Comparison of ENCODE assay signal across 35 cellular contexts in genomic region chr11:84137960-84138359, GRCh38.
"Had no signal": no experiment of that assay in that cellular context is flagged by ENCODE, and none has a peak within 500 bp of the region (broad histone marks: within the 10 kb centered on the region; RNA-seq: fewer than 3 reads in every experiment).

No MANE protein-coding gene starts in this region.

- H3K27me3 Mint-ChIP-seq: activated CD4-positive, alpha-beta memory T cell treated with anti-CD3 and anti-CD28 coated beads for 36 hours; activated CD4-positive, alpha-beta T cell treated with anti-CD3 and anti-CD28 coated beads for 36 hours; brain had no signal

- DNase-seq: activated CD4-positive, alpha-beta memory T cell treated with anti-CD3 and anti-CD28 coated beads for 36 hours; activated CD4-positive, alpha-beta T cell treated with anti-CD3 and anti-CD28 coated beads for 36 hours; activated CD4-positive, alpha-beta T cell treated with anti-CD3 and anti-CD28 coated beads, Interleukin-2, amount 50 U/mL, for 1 hour; activated CD8-positive, alpha-beta memory T cell treated with anti-CD3 and anti-CD28 coated beads, Interleukin-2, amount 50 U/mL, for 4 hours; activated gamma-delta T cell treated with Interleukin-2 at 50 U/mL for 16 hours; activated naive CD4-positive, alpha-beta T cell treated with anti-CD3 and anti-CD28 coated beads for 36 hours; activated T-cell treated with anti-CD3 and anti-CD28 coated beads for 4 hours; activated T-cell treated with anti-CD3 and anti-CD28 coated beads, Interleukin-2, amount 50 U/mL, for 4 hours; adrenal gland; anterior cingulate cortex; central memory CD4-positive, alpha-beta T cell; Karpas-422; NCI-H1048; NCI-H1105 treated with DMSO at 0.1 percent for 48 hours; NCI-H1436; NCI-H1694 treated with DMSO at 0.1 percent for 48 hours; NCI-H2029; NCI-H345; NCI-H510A; NCI-H526; NCI-H748 treated with DMSO at 0.1 percent for 48 hours; NK-92 treated with Interleukin-12 subunit alpha and Interleukin-12 subunit beta, amount 100 ng/mL, for 24 hours; PC-3; Peyer's patch; RPMI8226; SHP77 treated with DMSO at 0.1 percent for 48 hours; SK-N-SH had no signal

- H3K4me3 Mint-ChIP-seq: activated CD4-positive, alpha-beta memory T cell treated with anti-CD3 and anti-CD28 coated beads for 36 hours; activated CD4-positive, alpha-beta T cell treated with anti-CD3 and anti-CD28 coated beads for 36 hours; activated naive CD4-positive, alpha-beta T cell treated with anti-CD3 and anti-CD28 coated beads for 36 hours; activated T-cell treated with anti-CD3 and anti-CD28 coated beads, Interleukin-2, amount 50 U/mL, for 4 hours; activated T-helper 1 cell treated with anti-CD3 and anti-CD28 coated beads, Interleukin-12 subunit alpha, Interleukin-12 subunit beta, Interleukin-2, Interleukin-4 antibody, amounts not matched to agents 30 ng/mL and 10 ng/mL and 1 ng/mL, durations not matched to agents 14 hours and 24 hours and 36 hours; brain; T-helper 1 cell treated with Interleukin-12 subunit alpha and Interleukin-12 subunit beta and Interleukin-4 antibody, amounts not matched to agents 30 μg/mL and 1 μg/mL, for 36 hours; T-helper 2 cell treated with Interferon-gamma antibody and Interleukin-4, amounts not matched to agents 5 μg/mL and 100 μg/mL, for 36 hours; WTC11 had no signal

- H3K36me3 Mint-ChIP-seq: activated CD4-positive, alpha-beta memory T cell treated with anti-CD3 and anti-CD28 coated beads for 36 hours; brain; WTC11 had no signal

- H3K27ac ChIP-seq: adrenal gland, Peyer's patch, SJSA1 had no signal

- H3K27ac Mint-ChIP-seq: activated CD4-positive, alpha-beta memory T cell treated with anti-CD3 and anti-CD28 coated beads for 36 hours; activated CD4-positive, alpha-beta T cell treated with anti-CD3 and anti-CD28 coated beads for 36 hours; activated naive CD4-positive, alpha-beta T cell treated with anti-CD3 and anti-CD28 coated beads for 36 hours; activated naive CD4-positive, alpha-beta T cell treated with anti-CD3 and anti-CD28 coated beads, Interleukin-2, amount 50 U/mL, for 72 hours; activated T-helper 1 cell treated with anti-CD3 and anti-CD28 coated beads, Interleukin-12 subunit alpha, Interleukin-12 subunit beta, Interleukin-2, Interleukin-4 antibody, amounts not matched to agents 30 ng/mL and 10 ng/mL and 1 ng/mL, durations not matched to agents 14 hours and 24 hours and 36 hours; brain; T-helper 1 cell treated with Interleukin-12 subunit alpha and Interleukin-12 subunit beta and Interleukin-4 antibody, amounts not matched to agents 30 μg/mL and 1 μg/mL, for 36 hours; T-helper 2 cell treated with Interferon-gamma antibody and Interleukin-4, amounts not matched to agents 5 μg/mL and 100 μg/mL, for 36 hours; WTC11 had no signal

- ATAC-seq: activated CD4-positive, alpha-beta T cell treated with anti-CD3 and anti-CD28 coated beads for 36 hours; activated CD4-positive, CD25-positive, alpha-beta regulatory T cell treated with anti-CD3 and anti-CD28 coated beads, Interleukin-2, amount 50 U/mL, for 24 hours; activated naive CD4-positive, alpha-beta T cell treated with anti-CD3 and anti-CD28 coated beads, Interleukin-2, amount 50 U/mL, for 72 hours; activated T-cell treated with anti-CD3 and anti-CD28 coated beads, Interleukin-2, amount 50 U/mL, for 4 hours; PC-3; WTC11 had no signal

- H3K27me3 ChIP-seq: adrenal gland, Peyer's patch, SJSA1 had no signal

- H3K4me1 Mint-ChIP-seq: activated CD4-positive, alpha-beta T cell treated with anti-CD3 and anti-CD28 coated beads for 36 hours had no signal

- H3K9me3 Mint-ChIP-seq: brain, WTC11 had no signal
